Comparison of ENCODE assay signal across 16 cellular contexts in genomic region chr11:16603245-16603644, GRCh38.
DNase-seq lines count a peak whose midpoint lies in the region; ATAC-seq, FAIRE-seq and TF ChIP-seq lines count a peak whose summit lies in the region.
"Had no signal": no experiment of that assay in that cellular context is flagged by ENCODE, and none has a peak within 500 bp of the region (broad histone marks: within the 10 kb centered on the region; RNA-seq: fewer than 3 reads in every experiment).

No MANE protein-coding gene starts in this region.

- in situ Hi-C loops in K562 (cut with MboI): loop anchor here (25.0 kb wide), 1 partner anchor 766 kb away; no protein-coding TSS in a partner anchor

- CTCF ChIA-PET in K562 (lab: Yijun Ruan, JAX; ENCODE audit: low intra/inter-chr PET ratio): no interaction called here

- TF ChIP-seq EP300 in K562 (IDR thresholded peaks at IDR 0.05; ENCODE audit: low read length): no peak

- H4K20me1 ChIP-seq in K562 (replicated peaks; ENCODE audit: control insufficient read depth, insufficient read depth, low read length): no peaks in the 10 kb centered on the region

- POLR2A ChIA-PET in K562 (lab: Yijun Ruan, JAX): interaction anchor here (0.7 to 0.9 kb wide), 2 partner anchors 9 to 96 kb away, joined by 3 to 4 read pairs; no protein-coding TSS in a partner anchor

- no peaks in the 10 kb centered on the region for H3K9me1 ChIP-seq in K562 (ENCODE audit: control insufficient read depth, insufficient read depth, low read length)

- H3K9me3 ChIP-seq in K562 (replicated peaks; ENCODE audit: control insufficient read depth, insufficient read depth, low read depth, low read length) (no peaks in the 10 kb centered on the region), iPS-15b (ENCODE audit: control insufficient read depth, insufficient read depth, low read length) (no peaks in the 10 kb centered on the region), skeletal muscle tissue (ENCODE audit: control insufficient read depth in 3 of 3, low read length in 3 of 3) (no peaks in the 10 kb centered on the region)

- H3K4me1 ChIP-seq in K562 (replicated peaks in 1 of 2; ENCODE audit: control insufficient read depth in 2 of 2, insufficient read depth in 2 of 2, low read length in 2 of 2) (peaks cover 16 to 40% of the 10 kb centered on the region in 2 experiments; a peak in 4 of 5 replicates), iPS-15b (ENCODE audit: control insufficient read depth, insufficient read depth, low read length) (peaks cover 3% of the 10 kb centered on the region), skeletal muscle tissue (ENCODE audit: control insufficient read depth in 3 of 3, insufficient read depth in 3 of 3, low read length in 3 of 3) (peaks cover 23 to 36% (median 29%) of the 10 kb centered on the region in 3 donors)

- DNase-seq in DMS153 treated with DMSO at 0.1 percent for 48 hours (lab: John Stamatoyannopoulos, UW; ENCODE audit: unreplicated experiment): peak; percentile 46
- DNase-seq in DMS153 (lab: John Stamatoyannopoulos, UW): no peak
- DNase-seq in K562 (ENCODE audit: extremely low read depth in 1 of 4, low spot score in 3 of 4): peak; percentile 19 to 72 (median 38)
- no peak for DNase-seq in HT-29 (ENCODE audit: low spot score)
- DNase-seq in NCI-H1436 treated with DMSO at 0.1 percent for 48 hours (lab: John Stamatoyannopoulos, UW): no peak
- DNase-seq in activated CD4-positive, alpha-beta T cell treated with anti-CD3 and anti-CD28 coated beads, Interleukin-2, amount 50 U/mL, for 1 hour: no peak
- DNase-seq: HCEC 1CT, immature natural killer cell, Karpas-422, NCI-H226 had no signal

- peak overlapping the region; percentile 95 for H2AFZ ChIP-seq in K562 (ENCODE audit: low read depth, low read length)

- peak overlapping the region; percentile 79; the same call in 1 of the 2 replicates for H3K4me2 ChIP-seq in K562 (ENCODE audit: insufficient read depth, low read length)

- no TSS peak for BruUV-seq in K562 (replicated peaks; lab: Mats Ljungman, UMichigan)

- peak; percentile 70 for FAIRE-seq in K562 (lab: Jason Lieb, UNC)
- FAIRE-seq: GM19239, TTC549 had no signal

- H3K4me3 ChIP-seq in K562: peak overlapping the region; percentile 71; the same call in 1 of the 2 replicates
- H3K4me3 ChIP-seq in iPS-15b (ENCODE audit: low read depth, low read length): peak overlapping the region; percentile 52
- peak overlapping the region; percentile 83 to 98 (median 93) for H3K4me3 ChIP-seq in skeletal muscle tissue (ENCODE audit: low read length in 3 of 3)

- peaks cover 30% of the 10 kb centered on the region for H3K79me2 ChIP-seq in K562 (ENCODE audit: control insufficient read depth, insufficient read depth, low read length)

- H3K27me3 ChIP-seq in K562 (ENCODE audit: control insufficient read depth in 2 of 2, insufficient read depth in 2 of 2, low read length in 2 of 2) (no peaks in the 10 kb centered on the region), iPS-15b (ENCODE audit: control insufficient read depth, insufficient read depth, low read length) (peaks cover 95% of the 10 kb centered on the region), skeletal muscle tissue (ENCODE audit: control insufficient read depth in 3 of 3, insufficient read depth in 3 of 3, low read length in 3 of 3) (no peaks in the 10 kb centered on the region)

- intact Hi-C loops in K562 (cut with micrococcal nuclease): loop anchor here (5.0 to 10.0 kb wide), 3 partner anchors 148 to 558 kb away; no protein-coding TSS in a partner anchor

- peak; percentile 42 to 67 (median 52); a peak in 5 of 6 replicates for TF ChIP-seq CTCF in K562 (IDR thresholded peaks at IDR 0.05 in 2 of 3, conservative IDR thresholded peaks at IDR 0.05 in 1 of 3; ENCODE audit: insufficient read depth in 2 of 3, low read depth in 1 of 3, low read length in 3 of 3)

- WGBS in K562 (ENCODE audit: insufficient coverage, low coverage, missing lambda C conversion rate): 14% methylated on average over 2 of the region's 2 CpGs

- TF ChIP-seq POLR2A in K562 (conservative IDR thresholded peaks at IDR 0.05): no peak

- ATAC-seq in K562: peak; percentile 8
- ATAC-seq: stimulated activated memory B cell treated with anti-CD40 and anti-IgM and Interleukin-4, amounts not matched to agents 10 μg/mL and 1 μg/mL and 100 μg/mL, for 72 hours had no signal

- H3K36me3 ChIP-seq in K562 (ENCODE audit: control insufficient read depth, insufficient read depth, low read length) (no peaks in the 10 kb centered on the region), iPS-15b (ENCODE audit: control insufficient read depth, insufficient read depth, low read length) (no peaks in the 10 kb centered on the region), skeletal muscle tissue (ENCODE audit: control insufficient read depth in 3 of 3, insufficient read depth in 3 of 3, low read length in 3 of 3) (no peaks in the 10 kb centered on the region)

- peak in 1 of 2 experiments; percentile 30; a peak in 1 of 4 replicates for TF ChIP-seq RAD21 in K562 (CRISPR knock-in tag; conservative IDR thresholded peaks at IDR 0.05 in 1 of 2, IDR thresholded peaks at IDR 0.05 in 1 of 2)

- H3K9ac ChIP-seq in K562 (ENCODE audit: insufficient read depth in 1 of 2, low read depth in 2 of 2, low read length in 2 of 2) (peak overlapping the region in 1 of 2 experiments; percentile 33; a peak in 1 of 4 replicates), iPS-15b (ENCODE audit: low read depth, low read length) (no peak overlapping the region), skeletal muscle tissue (ENCODE audit: low read depth in 1 of 3, low read length in 3 of 3) (peak overlapping the region; percentile 95 to 99 (median 98))

- H3K27ac ChIP-seq in K562 (ENCODE audit: extremely low read depth, low read depth, low read length) (no peak overlapping the region), skeletal muscle tissue (ENCODE audit: low read depth, low read length) (peak overlapping the region; percentile 99)
- H3K27ac ChIP-seq: 22Rv1 had no signal

TF ChIP-seq in K562, 482 proteins besides CTCF, POLR2A, EP300 and RAD21 (continues in another document):
- TF ChIP-seq USF1 (CRISPR knock-in tag; IDR thresholded peaks at IDR 0.05) (no peak), SP1 (CRISPR knock-in tag; IDR thresholded peaks at IDR 0.05) (0 out of 2 replicates have a peak, but pooled peaks have one; percentile 29), PPARD (CRISPR knock-in tag; IDR thresholded peaks at IDR 0.05) (no peak), MNT (conservative IDR thresholded peaks at IDR 0.05) (no peak), NR2F6 (CRISPR knock-in tag; IDR thresholded peaks at IDR 0.05) (no peak), KDM1A (IDR thresholded peaks at IDR 0.05) (peak; percentile 56 to 62; a peak in 2 of 4 replicates), POLR2H (tag; IDR thresholded peaks at IDR 0.05; ENCODE audit: low read depth) (no peak)

Comparison
In these comparisons a context has a peak if more than half of its experiments do, and no peak if none do; other contexts are left out.
1. DNase-seq: peak in DMS153 treated with DMSO at 0.1 percent for 48 hours (single experiment) and K562 (4 of 4); none in DMS153 (single experiment), HT-29 (single experiment), NCI-H1436 treated with DMSO at 0.1 percent for 48 hours (single experiment) and activated CD4-positive, alpha-beta T cell treated with anti-CD3 and anti-CD28 coated beads, Interleukin-2, amount 50 U/mL, for 1 hour (single experiment).
2. Peak in every context shown above with its lines, with median percentiles within 50 percentile points of each other: H3K4me3 ChIP-seq.